1 cellular context compared by ENCODE assay signal in genomic region chr1:154973344-154974085, GRCh38.
TF ChIP-seq lines count a peak whose summit lies in the region.

No MANE protein-coding gene starts in this region.

TF ChIP-seq in K562, 482 proteins besides CTCF, POLR2A, EP300 and RAD21 (continued from another document and continues in another):
- TF ChIP-seq AFF1 (IDR thresholded peaks at IDR 0.05; ENCODE audit: low read depth in 1 of 2, partially characterized antibody in 2 of 2) (peak in 1 of 2 experiments; percentile 30), USF1 (CRISPR knock-in tag; IDR thresholded peaks at IDR 0.05) (no peak), CHD7 (IDR thresholded peaks at IDR 0.05; ENCODE audit: low read depth, low read length) (no peak), ZNF644 (tag; IDR thresholded peaks at IDR 0.05; ENCODE audit: low read depth) (no peak), MTA1 (IDR thresholded peaks at IDR 0.05; ENCODE audit: borderline replicate concordance) (no peak), CBX5 (IDR thresholded peaks at IDR 0.05; ENCODE audit: borderline replicate concordance, low read depth) (no peak), NBN (IDR thresholded peaks at IDR 0.05; ENCODE audit: low read depth) (peak; percentile 86), EZH2 (IDR thresholded peaks at IDR 0.05; ENCODE audit: borderline replicate concordance, low read depth, low read length) (no peak), ZNF785 (CRISPR knock-in tag; IDR thresholded peaks at IDR 0.05) (no peak), ZNF354B (CRISPR knock-in tag; IDR thresholded peaks at IDR 0.05) (no peak), ZNF668 (CRISPR knock-in tag; IDR thresholded peaks at IDR 0.05) (no peak), PRPF4 (IDR thresholded peaks at IDR 0.05; ENCODE audit: insufficient read depth, low read depth, low read length, poor library complexity, severe bottlenecking) (no peak), GABPB2 (CRISPR knock-in tag; conservative IDR thresholded peaks at IDR 0.05) (no peak), SRF (CRISPR knock-in tag; IDR thresholded peaks at IDR 0.05) (peak in 1 of 2 experiments; percentile 25; a peak in 1 of 4 replicates), ZNF766 (CRISPR knock-in tag; conservative IDR thresholded peaks at IDR 0.05) (0 out of 2 replicates have a peak, but pooled peaks have one; percentile 41), KLF6 (CRISPR knock-in tag; IDR thresholded peaks at IDR 0.05; ENCODE audit: borderline replicate concordance) (no peak), PHF20 (IDR thresholded peaks at IDR 0.05; ENCODE audit: partially characterized antibody) (no peak), DIDO1 (tag; IDR thresholded peaks at IDR 0.05; ENCODE audit: low read depth) (no peak), PCBP2 (IDR thresholded peaks at IDR 0.05; ENCODE audit: low read depth, low read length, poor library complexity, severe bottlenecking) (no peak), LEF1 (IDR thresholded peaks at IDR 0.05) (peak; percentile 12; the same call in 1 of the 2 replicates), RBM22 (IDR thresholded peaks at IDR 0.05; ENCODE audit: low read depth, low read length, poor library complexity, severe bottlenecking) (no peak), GATA2 (CRISPR knock-in tag; IDR thresholded peaks at IDR 0.05) (peak; percentile 49), MAFK (IDR thresholded peaks at IDR 0.05; ENCODE audit: low read length) (no peak), ILK (tag; IDR thresholded peaks at IDR 0.05; ENCODE audit: borderline replicate concordance, low read depth) (no peak), STAG1 (CRISPR knock-in tag; IDR thresholded peaks at IDR 0.05; ENCODE audit: borderline replicate concordance) (no peak), ZBTB12 (CRISPR knock-in tag; IDR thresholded peaks at IDR 0.05) (no peak; the same call in 1 of the 2 replicates), ZBTB8A (IDR thresholded peaks at IDR 0.05; ENCODE audit: partially characterized antibody) (no peak), SFPQ (IDR thresholded peaks at IDR 0.05; ENCODE audit: low read depth, low read length) (no peak)
- TF ChIP-seq, protein P1, sequence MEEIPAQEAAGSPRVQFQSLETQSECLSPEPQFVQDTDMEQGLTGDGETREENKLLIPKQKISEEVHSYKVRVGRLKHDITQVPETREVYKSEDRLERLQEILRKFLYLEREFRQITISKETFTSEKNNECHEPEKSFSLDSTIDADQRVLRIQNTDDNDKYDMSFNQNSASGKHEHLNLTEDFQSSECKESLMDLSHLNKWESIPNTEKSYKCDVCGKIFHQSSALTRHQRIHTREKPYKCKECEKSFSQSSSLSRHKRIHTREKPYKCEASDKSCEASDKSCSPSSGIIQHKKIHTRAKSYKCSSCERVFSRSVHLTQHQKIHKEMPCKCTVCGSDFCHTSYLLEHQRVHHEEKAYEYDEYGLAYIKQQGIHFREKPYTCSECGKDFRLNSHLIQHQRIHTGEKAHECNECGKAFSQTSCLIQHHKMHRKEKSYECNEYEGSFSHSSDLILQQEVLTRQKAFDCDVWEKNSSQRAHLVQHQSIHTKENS (CRISPR knock-in tag; IDR thresholded peaks at IDR 0.05): no peak
- TF ChIP-seq, protein P2, sequence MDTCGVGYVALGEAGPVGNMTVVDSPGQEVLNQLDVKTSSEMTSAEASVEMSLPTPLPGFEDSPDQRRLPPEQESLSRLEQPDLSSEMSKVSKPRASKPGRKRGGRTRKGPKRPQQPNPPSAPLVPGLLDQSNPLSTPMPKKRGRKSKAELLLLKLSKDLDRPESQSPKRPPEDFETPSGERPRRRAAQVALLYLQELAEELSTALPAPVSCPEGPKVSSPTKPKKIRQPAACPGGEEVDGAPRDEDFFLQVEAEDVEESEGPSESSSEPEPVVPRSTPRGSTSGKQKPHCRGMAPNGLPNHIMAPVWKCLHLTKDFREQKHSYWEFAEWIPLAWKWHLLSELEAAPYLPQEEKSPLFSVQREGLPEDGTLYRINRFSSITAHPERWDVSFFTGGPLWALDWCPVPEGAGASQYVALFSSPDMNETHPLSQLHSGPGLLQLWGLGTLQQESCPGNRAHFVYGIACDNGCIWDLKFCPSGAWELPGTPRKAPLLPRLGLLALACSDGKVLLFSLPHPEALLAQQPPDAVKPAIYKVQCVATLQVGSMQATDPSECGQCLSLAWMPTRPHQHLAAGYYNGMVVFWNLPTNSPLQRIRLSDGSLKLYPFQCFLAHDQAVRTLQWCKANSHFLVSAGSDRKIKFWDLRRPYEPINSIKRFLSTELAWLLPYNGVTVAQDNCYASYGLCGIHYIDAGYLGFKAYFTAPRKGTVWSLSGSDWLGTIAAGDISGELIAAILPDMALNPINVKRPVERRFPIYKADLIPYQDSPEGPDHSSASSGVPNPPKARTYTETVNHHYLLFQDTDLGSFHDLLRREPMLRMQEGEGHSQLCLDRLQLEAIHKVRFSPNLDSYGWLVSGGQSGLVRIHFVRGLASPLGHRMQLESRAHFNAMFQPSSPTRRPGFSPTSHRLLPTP (IDR thresholded peaks at IDR 0.05; ENCODE audit: borderline replicate concordance, extremely low read depth, insufficient read length): no peak
